ENCODE assay signal across 8 cellular contexts in the genomic region with DNA sequence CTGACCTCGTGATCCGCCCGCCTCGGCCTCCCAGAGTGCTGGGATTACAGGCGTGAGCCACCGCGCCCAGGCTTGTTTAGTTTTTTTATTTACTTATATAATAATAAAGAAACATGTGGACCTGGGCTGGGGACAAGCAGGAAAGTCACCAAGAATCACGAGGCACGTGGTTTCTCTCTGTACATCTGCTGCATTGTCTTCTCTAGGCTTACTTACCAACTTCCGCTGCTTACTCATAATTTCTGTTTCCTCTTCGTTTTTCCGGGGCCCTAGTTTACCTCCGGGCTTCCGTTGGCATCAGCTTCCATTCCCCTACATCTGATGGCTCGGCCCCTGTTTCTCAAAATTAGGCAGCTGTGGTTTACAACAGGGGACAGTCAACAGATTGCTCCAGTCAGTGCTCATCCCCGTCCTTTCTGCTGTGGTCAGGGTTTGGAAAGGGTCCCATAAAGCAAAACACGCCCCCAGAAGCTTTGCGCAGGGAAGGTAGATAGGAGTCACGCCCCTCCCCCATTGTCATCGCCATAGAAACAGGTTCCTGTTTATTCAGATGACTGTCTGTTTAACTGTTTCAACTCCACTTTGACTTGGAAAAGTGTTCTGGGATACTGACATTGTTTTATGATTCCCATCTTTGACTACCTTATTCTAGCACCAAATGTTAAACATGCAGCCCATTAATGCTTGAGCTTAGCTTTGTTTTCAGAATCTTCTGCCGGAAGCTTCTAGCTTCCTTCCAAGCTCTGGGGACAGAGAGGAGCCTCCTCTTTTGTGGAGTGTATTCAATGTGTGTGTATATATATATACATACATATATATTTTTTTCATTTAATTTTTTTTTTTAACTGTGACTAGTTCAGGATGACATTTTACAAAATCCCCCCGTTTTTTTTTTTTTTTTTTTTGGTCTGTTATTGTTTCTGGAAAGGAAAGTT. TPM values are rescaled to one million over a fixed set of nuclear protein-coding genes. Genes with fewer than 3 reads are reported as not detected.
A peak's percentile ranks its signal among the peaks of the same experiment; 100 is the strongest.
DNase-seq lines count a peak whose midpoint lies in the region; ATAC-seq and TF ChIP-seq lines count a peak whose summit lies in the region.

No MANE protein-coding gene starts in this region.

- no peaks in the 10 kb centered on the region for H3K27me3 Mint-ChIP-seq in osteocyte (ENCODE audit: unreplicated experiment)

- H3K9ac ChIP-seq in adipocyte (ENCODE audit: low read length) (no peak overlapping the region), iPS-18a (ENCODE audit: low read length) (no peak overlapping the region)

- H3K36me3 ChIP-seq in adipocyte (ENCODE audit: control insufficient read depth, insufficient read depth, low read length, severe bottlenecking), result no peaks in the 10 kb centered on the region
- H3K36me3 ChIP-seq in iPS-18a (ENCODE audit: control insufficient read depth, low read depth, low read length), result no peaks in the 10 kb centered on the region

- no peak overlapping the region for H3K4me3 Mint-ChIP-seq in osteocyte (ENCODE audit: unreplicated experiment)

- no peak overlapping the region for H3K27ac Mint-ChIP-seq in osteocyte (ENCODE audit: unreplicated experiment)

- no peaks in the 10 kb centered on the region for H3K4me1 ChIP-seq in adipocyte (ENCODE audit: control insufficient read depth, insufficient read depth, low read length)
- peaks cover 5% of the 10 kb centered on the region for H3K4me1 ChIP-seq in iPS-18a (ENCODE audit: control insufficient read depth, low read depth, low read length)

- H3K36me3 Mint-ChIP-seq in osteocyte (ENCODE audit: unreplicated experiment), result no peaks in the 10 kb centered on the region

- H3K9me3 ChIP-seq in adipocyte (ENCODE audit: control insufficient read depth, low read length) (no peaks in the 10 kb centered on the region), iPS-18a (ENCODE audit: control insufficient read depth, low read depth, low read length) (no peaks in the 10 kb centered on the region)

- peak overlapping the region; percentile 78 for H3K27ac ChIP-seq in iPS-18a (ENCODE audit: low read length)

- TF ChIP-seq CTCF in osteocyte (IDR thresholded peaks at IDR 0.05), result no peak

- H3K9me3 Mint-ChIP-seq in osteocyte (ENCODE audit: unreplicated experiment), result no peaks in the 10 kb centered on the region

- peaks cover 17% of the 10 kb centered on the region for H3K4me1 Mint-ChIP-seq in osteocyte (ENCODE audit: unreplicated experiment)

- peak; percentile 33 to 95 (median 63) for DNase-seq in T-helper 1 cell
- peak; percentile 16 for DNase-seq in adipocyte (ENCODE audit: low read depth)
- DNase-seq in stimulated activated CD4-positive, alpha-beta T cell treated with anti-CD3 and anti-CD28 coated beads, Interleukin-15, amount 100 ng/mL, for 24 hours, result peak; percentile 84
- no peak for DNase-seq in osteocyte (ENCODE audit: extremely low spot score, unreplicated experiment)
- no peak for DNase-seq in 8988T

- H3K4me3 ChIP-seq in adipocyte (ENCODE audit: low read length) (no peak overlapping the region), iPS-18a (ENCODE audit: low read length) (no peak overlapping the region)

- ATAC-seq in GM18867 (IDR thresholded peaks at IDR 0.05; ENCODE audit: unreplicated experiment), result peak; percentile 50
- peak; percentile 46 for ATAC-seq in HG03175 (IDR thresholded peaks at IDR 0.05; ENCODE audit: unreplicated experiment)

- no peaks in the 10 kb centered on the region for H3K27me3 ChIP-seq in adipocyte (replicated peaks; ENCODE audit: control insufficient read depth, insufficient read depth, low read length)
- no peaks in the 10 kb centered on the region for H3K27me3 ChIP-seq in iPS-18a (ENCODE audit: control insufficient read depth, insufficient read depth, low read length)

RNA-seq across cellular contexts. Expression of gene TXLNB, which starts 32.0 kb away (rescaled TPM):
- 0.08 TPM in 1 of 2 replicates, not detected in the other for total RNA-seq in osteocyte

RNA-seq across cellular contexts. Expression of gene CITED2, which starts 50.7 kb away (rescaled TPM):
- 417 and 421 TPM in 2 replicates for total RNA-seq in osteocyte

Comparison
In these comparisons a context has a peak if more than half of its experiments do, and no peak if none do; other contexts are left out.
1. DNase-seq: peak in T-helper 1 cell (5 of 5), adipocyte (single experiment) and stimulated activated CD4-positive, alpha-beta T cell treated with anti-CD3 and anti-CD28 coated beads, Interleukin-15, amount 100 ng/mL, for 24 hours (single experiment); none in osteocyte (single experiment) and 8988T (single experiment).